Comparison of ENCODE assay signal across 8 cellular contexts in the genomic region with DNA sequence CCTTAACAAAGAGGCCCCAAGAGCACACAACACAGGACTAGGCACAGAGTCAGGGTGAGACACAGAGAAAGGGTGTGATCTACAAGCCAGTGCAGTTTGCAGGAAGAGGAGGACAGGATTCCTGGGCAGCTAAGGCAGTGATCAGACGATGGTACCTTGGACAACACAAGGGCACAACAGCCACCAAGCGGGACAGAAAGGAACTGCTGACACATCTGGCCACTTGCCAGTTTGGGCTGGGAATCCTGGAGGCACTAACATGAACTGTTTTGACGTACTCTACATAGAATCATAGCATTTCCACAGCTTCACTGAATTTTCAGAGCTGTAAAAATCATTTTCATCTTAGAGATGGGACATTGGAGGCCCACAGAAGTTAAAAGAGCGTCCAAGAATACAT.
DNase-seq lines count a peak whose midpoint lies in the region; ATAC-seq and TF ChIP-seq lines count a peak whose summit lies in the region.

No MANE protein-coding gene starts in this region.

- H3K36me3 ChIP-seq in Panc1 (ENCODE audit: control insufficient read depth, insufficient read depth, low read length) = no peaks in the 10 kb centered on the region
- H3K36me3 ChIP-seq in transverse colon = no peaks in the 10 kb centered on the region
- H3K36me3 ChIP-seq in esophagus squamous epithelium = no peaks in the 10 kb centered on the region

- POLR2A ChIA-PET in Panc1 (lab: Charles Lee) = no interaction called here

- H3K4me3 ChIP-seq in Panc1 (ENCODE audit: low read depth in 2 of 2, low read length in 2 of 2) (no peak overlapping the region), transverse colon (no peak overlapping the region), esophagus squamous epithelium (no peak overlapping the region)

- ATAC-seq in GM18511 (IDR thresholded peaks at IDR 0.05; ENCODE audit: unreplicated experiment) (peak; percentile 59), Panc1 (no peak), Right ventricle myocardium superior (ENCODE audit: poor library complexity) (peak; percentile 88)

- BruUV-seq in Panc1 (replicated peaks; lab: Mats Ljungman, UMichigan) = no TSS peak

- no peaks in the 10 kb centered on the region for H3K4me1 ChIP-seq in Panc1 (ENCODE audit: control insufficient read depth, insufficient read depth, low read length)
- no peaks in the 10 kb centered on the region for H3K4me1 ChIP-seq in transverse colon
- peaks cover 0 to 2% (median 0%) of the 10 kb centered on the region in 3 donors for H3K4me1 ChIP-seq in esophagus squamous epithelium

- no peak for TF ChIP-seq POLR2A in transverse colon (IDR thresholded peaks at IDR 0.05)
- no peak for TF ChIP-seq POLR2A in esophagus squamous epithelium (IDR thresholded peaks at IDR 0.05)

- CTCF ChIA-PET in Panc1 (lab: Charles Lee) = no interaction called here

- DNase-seq in AG20443 (ENCODE audit: low spot score) = peak; percentile 75
- DNase-seq in Panc1 (ENCODE audit: low read depth, low spot score) = peak; percentile 2
- DNase-seq in Right ventricle myocardium superior = peak; percentile 73
- peak; percentile 13 for DNase-seq in transverse colon
- DNase-seq in esophagus squamous epithelium (lab: John Stamatoyannopoulos, UW) = no peak
- no peak for DNase-seq in stimulated activated CD4-positive, alpha-beta T cell treated with anti-CD3 and anti-CD28 coated beads, Interleukin-2, amount 100 ng/mL, for 48 hours
- DNase-seq in NCI-H2107 (lab: John Stamatoyannopoulos, UW) = no peak

- TF ChIP-seq EP300 in transverse colon (IDR thresholded peaks at IDR 0.05; ENCODE audit: low read depth) = no peak

- H3K9me3 ChIP-seq in Panc1 (ENCODE audit: control insufficient read depth, insufficient read depth, low read depth, low read length) (no peaks in the 10 kb centered on the region), transverse colon (no peaks in the 10 kb centered on the region), esophagus squamous epithelium (no peaks in the 10 kb centered on the region)

- WGBS in transverse colon (ENCODE audit: low coverage in 1 of 2), 2 donors = 11 to 42% methylated on average over 2 to 4 of the region's 4 CpGs
- WGBS in esophagus squamous epithelium, 2 donors = 35 to 39% methylated on average over 4 of the region's 4 CpGs

- H3K27ac ChIP-seq in Panc1 (ENCODE audit: low read length) (no peak overlapping the region), transverse colon (no peak overlapping the region), esophagus squamous epithelium (no peak overlapping the region)

- H3K27me3 ChIP-seq in Panc1 (ENCODE audit: control insufficient read depth, insufficient read depth, low read length) (no peaks in the 10 kb centered on the region), transverse colon (no peaks in the 10 kb centered on the region), esophagus squamous epithelium (no peaks in the 10 kb centered on the region)

- TF ChIP-seq CTCF in Panc1 (IDR thresholded peaks at IDR 0.05) = no peak; the same call in 1 of the 2 replicates
- TF ChIP-seq CTCF in transverse colon (IDR thresholded peaks at IDR 0.05) = no peak
- TF ChIP-seq CTCF in esophagus squamous epithelium (IDR thresholded peaks at IDR 0.05) = peak in 1 of 6 experiments; percentile 34

- in situ Hi-C loops in Panc1 (cut with HindIII; ENCODE audit: low pct_unique_long_range_greater_than_20kb, low sequenced_read_pairs) = no loop called here
- in situ Hi-C loops in transverse colon (cut with MboI; ENCODE audit: low pct_ligation_motif_present in 1 of 4, low pct_unique_long_range_greater_than_20kb in 1 of 4, low sequenced_read_pairs in 3 of 4) = no loop called here

- intact Hi-C loops in Panc1 (cut with micrococcal nuclease; ENCODE audit: unreplicated experiment) (no loop called here), Right ventricle myocardium superior (cut with DNase I) (no loop called here), transverse colon (cut with DNase I; ENCODE audit: low total_unique reads) (no loop called here), esophagus squamous epithelium (cut with DNase I) (no loop called here)

Comparison
In these comparisons a context has a peak if more than half of its experiments do, and no peak if none do; other contexts are left out.
1. DNase-seq: peak in AG20443 (single experiment), Panc1 (single experiment), Right ventricle myocardium superior (single experiment) and transverse colon (single experiment); none in esophagus squamous epithelium (single experiment), stimulated activated CD4-positive, alpha-beta T cell treated with anti-CD3 and anti-CD28 coated beads, Interleukin-2, amount 100 ng/mL, for 48 hours (0 of 2) and NCI-H2107 (single experiment).